ENCODE assay signal across 9 cellular contexts in the genomic region with DNA sequence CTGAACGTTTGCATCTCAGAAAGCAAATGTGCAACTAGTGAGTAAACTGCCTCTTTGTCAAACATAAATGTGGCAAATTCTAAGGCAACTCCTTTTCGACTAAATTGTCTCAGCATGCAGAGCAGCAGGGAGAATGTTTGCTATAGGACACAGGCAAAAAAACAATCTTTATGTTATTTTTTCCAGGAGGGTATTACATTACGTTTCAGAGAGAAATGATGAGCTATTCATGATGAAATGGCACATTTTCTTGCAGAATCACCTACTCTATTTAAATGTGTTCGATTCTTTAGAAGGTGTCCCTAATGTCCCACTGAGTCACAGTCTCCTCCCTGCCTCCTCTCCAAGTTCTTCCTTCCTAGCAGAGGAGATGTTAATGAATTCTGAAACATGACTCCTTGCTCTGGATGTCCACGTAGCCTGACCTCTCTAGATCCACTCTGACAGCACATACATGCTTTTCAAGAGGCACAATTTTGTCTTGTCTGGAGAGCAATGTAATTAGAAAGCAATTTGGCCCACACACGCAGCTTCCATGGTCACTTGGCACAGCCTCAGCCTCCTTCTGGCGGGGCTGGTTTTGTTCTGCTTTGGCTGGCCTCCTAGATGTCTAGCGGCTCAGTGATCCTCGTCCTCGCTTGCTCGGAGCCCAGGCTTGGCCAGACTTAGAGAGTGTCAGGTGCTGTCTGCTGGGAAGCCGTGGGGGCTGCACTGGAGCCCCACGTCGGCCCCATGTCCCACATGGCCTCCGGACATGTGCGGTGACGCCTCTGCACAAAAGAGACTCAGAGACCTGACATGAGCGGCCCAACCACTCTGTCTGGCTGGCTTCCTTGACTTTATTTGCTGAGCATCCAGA.
A peak's percentile ranks its signal among the peaks of the same experiment; 100 is the strongest.
DNase-seq lines count a peak whose midpoint lies in the region; ATAC-seq and TF ChIP-seq lines count a peak whose summit lies in the region.
"Had no signal": no experiment of that assay in that cellular context is flagged by ENCODE, and none has a peak within 500 bp of the region (broad histone marks: within the 10 kb centered on the region; RNA-seq: fewer than 3 reads in every experiment).

No MANE protein-coding gene starts in this region.

- H3K9me2 ChIP-seq in hepatocyte (replicated peaks; ENCODE audit: insufficient read depth) = no peaks in the 10 kb centered on the region

- no peak for TF ChIP-seq CTCF in VCaP (conservative IDR thresholded peaks at IDR 0.05)
- TF ChIP-seq CTCF in hepatocyte (IDR thresholded peaks at IDR 0.05; ENCODE audit: poor library complexity) = no peak

- no peak overlapping the region for H3K9ac ChIP-seq in stomach smooth muscle (ENCODE audit: low read length in 2 of 2)

- no peaks in the 10 kb centered on the region for H3K9me3 ChIP-seq in hepatocyte (ENCODE audit: low read depth)
- no peaks in the 10 kb centered on the region for H3K9me3 ChIP-seq in stomach smooth muscle (ENCODE audit: control insufficient read depth in 2 of 2, low read length in 2 of 2)

- H3K4me1 ChIP-seq in hepatocyte (ENCODE audit: insufficient read depth) = no peaks in the 10 kb centered on the region
- peaks cover 10% of the 10 kb centered on the region for H3K4me1 ChIP-seq in stomach smooth muscle (ENCODE audit: control insufficient read depth, insufficient read depth, low read length)

- no peaks in the 10 kb centered on the region for H3K79me2 ChIP-seq in hepatocyte

- H3K27me3 ChIP-seq in hepatocyte = no peaks in the 10 kb centered on the region
- H3K27me3 ChIP-seq in stomach smooth muscle (ENCODE audit: control insufficient read depth in 1 of 2, insufficient read depth in 2 of 2, low read length in 2 of 2) = no peaks in the 10 kb centered on the region

- H3K36me3 ChIP-seq in hepatocyte (replicated peaks; ENCODE audit: insufficient read depth, low read depth) = no peaks in the 10 kb centered on the region
- H3K36me3 ChIP-seq in stomach smooth muscle (ENCODE audit: control insufficient read depth in 2 of 2, insufficient read depth in 2 of 2, low read length in 2 of 2) = no peaks in the 10 kb centered on the region

- peak; percentile 12 for DNase-seq in H4 (ENCODE audit: low spot score)
- peak; percentile 32 for DNase-seq in hepatocyte (ENCODE audit: low spot score)
- DNase-seq in MV-4-11 (lab: John Stamatoyannopoulos, UW) = no peak
- no peak for DNase-seq in UCSD-AML1 (lab: John Stamatoyannopoulos, UW; ENCODE audit: unreplicated experiment)
- DNase-seq in GM19240 (ENCODE audit: insufficient read length, low spot score) = no peak
- DNase-seq: activated CD4-positive, alpha-beta T cell treated with anti-CD3 and anti-CD28 coated beads, Interleukin-2, amount 50 U/mL, for 48 hours had no signal

- H3K4me3 ChIP-seq in hepatocyte = no peak overlapping the region
- H3K4me3 ChIP-seq in stomach smooth muscle (ENCODE audit: low read length in 2 of 2) = peak overlapping the region in 1 of 2 donors; percentile 41

- H4K20me1 ChIP-seq in hepatocyte (ENCODE audit: insufficient read depth, poor library complexity, severe bottlenecking) = no peaks in the 10 kb centered on the region

- H3K27ac ChIP-seq in VCaP (peak overlapping the region; percentile 46), hepatocyte (peak overlapping the region; percentile 55), stomach smooth muscle (ENCODE audit: low read length) (peak overlapping the region; percentile 43)

- no peak for ATAC-seq in GM21717 (IDR thresholded peaks at IDR 0.05; ENCODE audit: unreplicated experiment)

- 71% methylated on average over 18 of the region's 18 CpGs for WGBS in hepatocyte (ENCODE audit: low lambda C conversion rate, missing lambda C conversion rate)

- no peak overlapping the region for H2AFZ ChIP-seq in hepatocyte

- H3K4me2 ChIP-seq in hepatocyte = no peak overlapping the region

Comparison
In these comparisons a context has a peak if more than half of its experiments do, and no peak if none do; other contexts are left out.
1. DNase-seq: peak in H4 (single experiment) and hepatocyte (single experiment); none in MV-4-11 (single experiment), UCSD-AML1 (single experiment) and GM19240 (single experiment).
2. Peak in every context shown above with its lines, with median percentiles within 50 percentile points of each other: H3K27ac ChIP-seq.